In genomic region chr21:46190491-46191131, GRCh38 we compare ENCODE assay signal across 17 cellular contexts. TPM values are rescaled to one million over a fixed set of nuclear protein-coding genes. Genes with fewer than 3 reads are reported as not detected.
A peak's percentile ranks its signal among the peaks of the same experiment; 100 is the strongest.
DNase-seq lines count a peak whose midpoint lies in the region; ATAC-seq, FAIRE-seq and TF ChIP-seq lines count a peak whose summit lies in the region.
"Had no signal": no experiment of that assay in that cellular context is flagged by ENCODE, and none has a peak within 500 bp of the region (broad histone marks: within the 10 kb centered on the region; RNA-seq: fewer than 3 reads in every experiment).

No MANE protein-coding gene starts in this region.

- no peaks in the 10 kb centered on the region for H4K20me1 ChIP-seq in neural progenitor cell (ENCODE audit: low read depth)

- H3K9me3 ChIP-seq in neural progenitor cell (ENCODE audit: low read depth) (no peaks in the 10 kb centered on the region), uterus (no peaks in the 10 kb centered on the region), psoas muscle (no peaks in the 10 kb centered on the region)
- H3K9me3 ChIP-seq: A549, tibial artery had no signal

- H3K27ac Mint-ChIP-seq in neural progenitor cell, result no peak overlapping the region
- H3K27ac Mint-ChIP-seq: activated CD8-positive, alpha-beta T cell treated with anti-CD3 and anti-CD28 coated beads, Interleukin-2, amount 10 ng/mL, durations not matched to agents 7 days and 5 days had no signal

- peaks cover 25% of the 10 kb centered on the region for H3K36me3 Mint-ChIP-seq in neural progenitor cell

- 91 to 96% (median 95%) methylated on average over 11 to 15 of the region's 15 CpGs for WGBS in psoas muscle, 3 donors

- peak overlapping the region; percentile 18 for H3K4me3 Mint-ChIP-seq in neural progenitor cell
- H3K4me3 Mint-ChIP-seq: activated CD8-positive, alpha-beta T cell treated with anti-CD3 and anti-CD28 coated beads, Interleukin-2, amount 10 ng/mL, durations not matched to agents 7 days and 5 days; CD8-positive, alpha-beta memory T cell had no signal

- TF ChIP-seq CTCF in coronary artery (IDR thresholded peaks at IDR 0.05) (no peak), neural progenitor cell (IDR thresholded peaks at IDR 0.05) (no peak), uterus (IDR thresholded peaks at IDR 0.05) (no peak), psoas muscle (IDR thresholded peaks at IDR 0.05) (no peak)

- H3K9ac ChIP-seq in neural progenitor cell, result no peak overlapping the region

- H2AFZ ChIP-seq in neural progenitor cell (replicated peaks), result no peak overlapping the region

- peaks cover 8% of the 10 kb centered on the region for H3K4me1 ChIP-seq in neural progenitor cell
- peaks cover 0 to 6% of the 10 kb centered on the region in 2 donors for H3K4me1 ChIP-seq in uterus
- peaks cover 29% of the 10 kb centered on the region for H3K4me1 ChIP-seq in psoas muscle

- H3K36me3 ChIP-seq in neural progenitor cell (no peaks in the 10 kb centered on the region), uterus (no peaks in the 10 kb centered on the region), psoas muscle (ENCODE audit: insufficient read depth in 1 of 2, low read depth in 1 of 2) (peaks cover 0 to 53% of the 10 kb centered on the region in 2 donors)

- no peaks in the 10 kb centered on the region for H3K79me2 ChIP-seq in neural progenitor cell (ENCODE audit: low read depth)

- peak; percentile 45 for DNase-seq in activated CD8-positive, alpha-beta memory T cell treated with anti-CD3 and anti-CD28 coated beads for 24 hours
- DNase-seq in activated CD8-positive, alpha-beta memory T cell treated with anti-CD3 and anti-CD28 coated beads, Interleukin-2, amount 50 U/mL, for 4 hours, result no peak
- DNase-seq in coronary artery (ENCODE audit: low spot score) (peak; percentile 71), neural progenitor cell (ENCODE audit: low spot score) (no peak), uterus (peak in 1 of 2 donors; percentile 11), G401 (ENCODE audit: low spot score) (no peak), psoas muscle (no peak), frontal cortex (ENCODE audit: low spot score in 2 of 2) (no peak)
- DNase-seq: activated CD8-positive, alpha-beta T cell treated with anti-CD3 and anti-CD28 coated beads, Interleukin-2, amount 10 ng/mL, durations not matched to agents 7 days and 5 days; activated gamma-delta T cell; GDM1; midbrain had no signal

- H3K4me3 ChIP-seq in coronary artery (no peak overlapping the region), neural progenitor cell (no peak overlapping the region), uterus (no peak overlapping the region), psoas muscle (no peak overlapping the region)
- H3K4me3 ChIP-seq: A549, SK-N-MC, tibial artery had no signal

- H3K9me3 Mint-ChIP-seq in neural progenitor cell, result no peaks in the 10 kb centered on the region
- H3K9me3 Mint-ChIP-seq: CD8-positive, alpha-beta memory T cell had no signal

- no peak for FAIRE-seq in frontal cortex (lab: Jason Lieb, UNC)
- FAIRE-seq: A549, TTC549 had no signal

- intact Hi-C loops in uterus (cut with DNase I; ENCODE audit: low total_unique reads), result no loop called here
- intact Hi-C loops in psoas muscle (cut with DNase I), result no loop called here

- no peak overlapping the region for H3K4me2 ChIP-seq in neural progenitor cell
- H3K4me2 ChIP-seq: A549 had no signal

- ATAC-seq in psoas muscle, result no peak
- ATAC-seq: activated CD8-positive, alpha-beta T cell treated with anti-CD3 and anti-CD28 coated beads, Interleukin-2, amount 10 ng/mL, durations not matched to agents 7 days and 5 days had no signal

- no peak for TF ChIP-seq POLR2A in uterus (IDR thresholded peaks at IDR 0.05)

- no peaks in the 10 kb centered on the region for H3K27me3 ChIP-seq in neural progenitor cell
- H3K27me3 ChIP-seq in uterus, result no peaks in the 10 kb centered on the region
- no peaks in the 10 kb centered on the region for H3K27me3 ChIP-seq in psoas muscle (ENCODE audit: insufficient read depth in 3 of 3, low read length in 2 of 3)
- H3K27me3 ChIP-seq: tibial artery had no signal

- peak overlapping the region in 1 of 2 donors; percentile 42 for H3K27ac ChIP-seq in coronary artery
- no peak overlapping the region for H3K27ac ChIP-seq in neural progenitor cell
- H3K27ac ChIP-seq in uterus, result peak overlapping the region; percentile 24 to 47
- no peak overlapping the region for H3K27ac ChIP-seq in psoas muscle
- H3K27ac ChIP-seq: A549, SK-N-MC, tibial artery had no signal

- H3K4me1 Mint-ChIP-seq in neural progenitor cell, result peaks cover 43% of the 10 kb centered on the region

- in situ Hi-C loops in G401 (cut with HindIII; ENCODE audit: low sequenced_read_pairs), result no loop called here

- peaks cover 5% of the 10 kb centered on the region for H3F3A ChIP-seq in neural progenitor cell (ENCODE audit: low read depth)

- H3K27me3 Mint-ChIP-seq in neural progenitor cell (ENCODE audit: insufficient read depth, low read depth), result peaks cover 2% of the 10 kb centered on the region
- H3K27me3 Mint-ChIP-seq: CD8-positive, alpha-beta memory T cell had no signal

RNA-seq across cellular contexts. Expression of gene SPATC1L, which starts 6.4 kb away (rescaled TPM):
- total RNA-seq in neural progenitor cell (ENCODE audit: low replicate concordance), result 5.1 and 20.2 TPM in 2 replicates
- total RNA-seq in uterus, result 1 to 10 TPM in 3 of 4 donors, not detected in 1; 4.9 to 10.0 (median 6.4) TPM
- 5.9 and 11.2 TPM in 2 replicates for total RNA-seq in G401 (2014; rRNA removed; shearing (Covaris generic))
- total RNA-seq in psoas muscle, result 1 to 10 TPM; 1.9 to 4.6 (median 3.2) TPM
- polyA plus RNA-seq in psoas muscle, result 1 to 10 TPM; 3.7 to 6.0 (median 4.6) TPM
- 4.9 TPM for total RNA-seq in frontal cortex

RNA-seq across cellular contexts. Expression of gene FTCD, which starts 35.2 kb away (rescaled TPM):
- total RNA-seq in neural progenitor cell (ENCODE audit: low replicate concordance) (0.96 TPM in 1 of 2 replicates, not detected in the other), uterus (1 to 10 TPM in 2 of 4 donors, not detected in 2; 4.5 to 7.0 TPM), psoas muscle (1 to 10 TPM in 1 of 4 donors, under 1 TPM in 1, not detected in 2; 0.16 to 2.0 TPM), frontal cortex (0.41 TPM)
- total RNA-seq in G401 (2014; rRNA removed; shearing (Covaris generic)), result 1.1 TPM in 1 of 2 replicates, not detected in the other
- under 1 TPM in 2 of 3 donors, not detected in 1; 0.03 to 0.09 TPM for polyA plus RNA-seq in psoas muscle
- total RNA-seq: CD8-positive, alpha-beta memory T cell had no signal
- polyA plus RNA-seq: A549; CD8-positive, alpha-beta memory T cell had no signal

RNA-seq across cellular contexts. Expression of gene LSS, which starts 38.0 kb away (rescaled TPM):
- 26.7 and 90.5 TPM in 2 replicates for total RNA-seq in neural progenitor cell (ENCODE audit: low replicate concordance)
- 10 to 100 TPM; 35.4 to 94.0 (median 41.5) TPM for total RNA-seq in uterus
- total RNA-seq in G401 (2014; rRNA removed; shearing (Covaris generic)), result 59.4 and 66.8 TPM in 2 replicates
- total RNA-seq in psoas muscle, result 10 to 100 TPM; 24.8 to 31.5 (median 30.4) TPM
- polyA plus RNA-seq in psoas muscle, result 10 to 100 TPM; 10.7 to 19.3 (median 14.4) TPM
- total RNA-seq in frontal cortex, result 39.5 TPM

Comparison
In these comparisons a context has a peak if more than half of its experiments do, and no peak if none do; other contexts are left out.
1. DNase-seq: peak in activated CD8-positive, alpha-beta memory T cell treated with anti-CD3 and anti-CD28 coated beads for 24 hours (single experiment) and coronary artery (single experiment); none in activated CD8-positive, alpha-beta memory T cell treated with anti-CD3 and anti-CD28 coated beads, Interleukin-2, amount 50 U/mL, for 4 hours (single experiment), neural progenitor cell (single experiment), G401 (single experiment), psoas muscle (0 of 2) and frontal cortex (0 of 2).
2. H3K27ac ChIP-seq: peak in uterus (2 of 2); none in neural progenitor cell (single experiment) and psoas muscle (single experiment).